1 cellular context compared by ENCODE assay signal in genomic region chr7:32892521-32893224, GRCh38.
TF ChIP-seq lines count a peak whose summit lies in the region.

No MANE protein-coding gene starts in this region.

TF ChIP-seq in K562, 482 proteins besides CTCF, POLR2A, EP300 and RAD21 (continued from another document):
- no peak for TF ChIP-seq TFE3 (CRISPR knock-in tag; IDR thresholded peaks at IDR 0.05)
- TF ChIP-seq MCM5 (IDR thresholded peaks at IDR 0.05; ENCODE audit: low read depth), result no peak
- TF ChIP-seq ZNF444 (CRISPR knock-in tag; IDR thresholded peaks at IDR 0.05), result no peak
- no peak for TF ChIP-seq POLR2H (tag; IDR thresholded peaks at IDR 0.05; ENCODE audit: low read depth)
- no peak for TF ChIP-seq ZNF134 (CRISPR knock-in tag; conservative IDR thresholded peaks at IDR 0.05)
- TF ChIP-seq ZNF280B (CRISPR knock-in tag; IDR thresholded peaks at IDR 0.05), result no peak
- 0 out of 2 replicates have a peak, but pooled peaks have one; percentile 7 for TF ChIP-seq ERF (CRISPR knock-in tag; IDR thresholded peaks at IDR 0.05)
- no peak for TF ChIP-seq ZNF354B (CRISPR knock-in tag; IDR thresholded peaks at IDR 0.05)
- no peak for TF ChIP-seq ZNF212 (CRISPR knock-in tag; IDR thresholded peaks at IDR 0.05)
- no peak for TF ChIP-seq EWSR1 (IDR thresholded peaks at IDR 0.05; ENCODE audit: borderline replicate concordance, low read depth, partially characterized antibody)
- peak in 1 of 2 experiments; percentile 35; a peak in 1 of 4 replicates for TF ChIP-seq FOXK2 (conservative IDR thresholded peaks at IDR 0.05 in 1 of 2, IDR thresholded peaks at IDR 0.05 in 1 of 2; ENCODE audit: low read depth in 2 of 2)
- TF ChIP-seq CREB3 (tag; conservative IDR thresholded peaks at IDR 0.05; ENCODE audit: low read depth), result no peak
- TF ChIP-seq, protein P1, sequence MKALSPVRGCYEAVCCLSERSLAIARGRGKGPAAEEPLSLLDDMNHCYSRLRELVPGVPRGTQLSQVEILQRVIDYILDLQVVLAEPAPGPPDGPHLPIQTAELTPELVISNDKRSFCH (CRISPR knock-in tag; IDR thresholded peaks at IDR 0.05), result no peak
- TF ChIP-seq, protein P1 (tag; IDR thresholded peaks at IDR 0.05), result no peak
- TF ChIP-seq, protein P2, sequence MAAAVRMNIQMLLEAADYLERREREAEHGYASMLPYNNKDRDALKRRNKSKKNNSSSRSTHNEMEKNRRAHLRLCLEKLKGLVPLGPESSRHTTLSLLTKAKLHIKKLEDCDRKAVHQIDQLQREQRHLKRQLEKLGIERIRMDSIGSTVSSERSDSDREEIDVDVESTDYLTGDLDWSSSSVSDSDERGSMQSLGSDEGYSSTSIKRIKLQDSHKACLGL (CRISPR knock-in tag; IDR thresholded peaks at IDR 0.05; ENCODE audit: borderline replicate concordance, poor library complexity, severe bottlenecking), result no peak
- TF ChIP-seq CBFA2T2 (conservative IDR thresholded peaks at IDR 0.05), result peak; percentile 55
- TF ChIP-seq NFIC (IDR thresholded peaks at IDR 0.05), result peak; percentile 94
- 0 out of 2 replicates have a peak, but pooled peaks have one; percentile 34 for TF ChIP-seq SMAD4 (CRISPR knock-in tag; conservative IDR thresholded peaks at IDR 0.05)
- TF ChIP-seq CHD1 (IDR thresholded peaks at IDR 0.05; ENCODE audit: low read length), result no peak
- no peak for TF ChIP-seq ZNF778 (CRISPR knock-in tag; IDR thresholded peaks at IDR 0.05)
- peak; percentile 70; the same call in 1 of the 2 replicates for TF ChIP-seq SMARCA4 (IDR thresholded peaks at IDR 0.05)
- TF ChIP-seq ZNF764 (CRISPR knock-in tag; IDR thresholded peaks at IDR 0.05; ENCODE audit: low read depth), result no peak
- TF ChIP-seq EGR1 (conservative IDR thresholded peaks at IDR 0.05), result no peak
- no peak for TF ChIP-seq ZNF197 (CRISPR knock-in tag; IDR thresholded peaks at IDR 0.05; ENCODE audit: low read depth)
- no peak for TF ChIP-seq DEAF1 (CRISPR knock-in tag; IDR thresholded peaks at IDR 0.05)
- no peak for TF ChIP-seq HCFC1 (IDR thresholded peaks at IDR 0.05; ENCODE audit: low read depth, low read length)
- peak; percentile 15; the same call in 1 of the 2 replicates for TF ChIP-seq CREB1 (IDR thresholded peaks at IDR 0.05)
- no peak for TF ChIP-seq CREB1 (CRISPR knock-in tag; IDR thresholded peaks at IDR 0.05)
- no peak for TF ChIP-seq SREBF1 (IDR thresholded peaks at IDR 0.05; ENCODE audit: borderline replicate concordance, low read depth, low read length)
- no peak for TF ChIP-seq ZNF280A (IDR thresholded peaks at IDR 0.05; ENCODE audit: low read depth, partially characterized antibody)
- no peak for TF ChIP-seq ETS2 (tag; IDR thresholded peaks at IDR 0.05; ENCODE audit: borderline replicate concordance, poor library complexity, severe bottlenecking)
- TF ChIP-seq NEUROD1 (IDR thresholded peaks at IDR 0.05; ENCODE audit: borderline replicate concordance, low read depth, low read length, partially characterized antibody), result no peak
- no peak for TF ChIP-seq POU5F1 (IDR thresholded peaks at IDR 0.05; ENCODE audit: borderline replicate concordance, low read depth, low read length, partially characterized antibody)
- TF ChIP-seq RFX5 (IDR thresholded peaks at IDR 0.05; ENCODE audit: low read depth, low read length), result no peak
- peak; percentile 69; the same call in 1 of the 2 replicates for TF ChIP-seq ZFX (CRISPR knock-in tag; IDR thresholded peaks at IDR 0.05)
- TF ChIP-seq, protein P3, sequence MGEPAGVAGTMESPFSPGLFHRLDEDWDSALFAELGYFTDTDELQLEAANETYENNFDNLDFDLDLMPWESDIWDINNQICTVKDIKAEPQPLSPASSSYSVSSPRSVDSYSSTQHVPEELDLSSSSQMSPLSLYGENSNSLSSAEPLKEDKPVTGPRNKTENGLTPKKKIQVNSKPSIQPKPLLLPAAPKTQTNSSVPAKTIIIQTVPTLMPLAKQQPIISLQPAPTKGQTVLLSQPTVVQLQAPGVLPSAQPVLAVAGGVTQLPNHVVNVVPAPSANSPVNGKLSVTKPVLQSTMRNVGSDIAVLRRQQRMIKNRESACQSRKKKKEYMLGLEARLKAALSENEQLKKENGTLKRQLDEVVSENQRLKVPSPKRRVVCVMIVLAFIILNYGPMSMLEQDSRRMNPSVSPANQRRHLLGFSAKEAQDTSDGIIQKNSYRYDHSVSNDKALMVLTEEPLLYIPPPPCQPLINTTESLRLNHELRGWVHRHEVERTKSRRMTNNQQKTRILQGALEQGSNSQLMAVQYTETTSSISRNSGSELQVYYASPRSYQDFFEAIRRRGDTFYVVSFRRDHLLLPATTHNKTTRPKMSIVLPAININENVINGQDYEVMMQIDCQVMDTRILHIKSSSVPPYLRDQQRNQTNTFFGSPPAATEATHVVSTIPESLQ (CRISPR knock-in tag; IDR thresholded peaks at IDR 0.05), result no peak
- TF ChIP-seq MYBL2 (IDR thresholded peaks at IDR 0.05; ENCODE audit: low read depth), result no peak
- TF ChIP-seq MYBL2 (CRISPR knock-in tag; IDR thresholded peaks at IDR 0.05; ENCODE audit: borderline replicate concordance), result no peak
- TF ChIP-seq ZNF282 (CRISPR knock-in tag; IDR thresholded peaks at IDR 0.05), result no peak
- TF ChIP-seq, protein P4, sequence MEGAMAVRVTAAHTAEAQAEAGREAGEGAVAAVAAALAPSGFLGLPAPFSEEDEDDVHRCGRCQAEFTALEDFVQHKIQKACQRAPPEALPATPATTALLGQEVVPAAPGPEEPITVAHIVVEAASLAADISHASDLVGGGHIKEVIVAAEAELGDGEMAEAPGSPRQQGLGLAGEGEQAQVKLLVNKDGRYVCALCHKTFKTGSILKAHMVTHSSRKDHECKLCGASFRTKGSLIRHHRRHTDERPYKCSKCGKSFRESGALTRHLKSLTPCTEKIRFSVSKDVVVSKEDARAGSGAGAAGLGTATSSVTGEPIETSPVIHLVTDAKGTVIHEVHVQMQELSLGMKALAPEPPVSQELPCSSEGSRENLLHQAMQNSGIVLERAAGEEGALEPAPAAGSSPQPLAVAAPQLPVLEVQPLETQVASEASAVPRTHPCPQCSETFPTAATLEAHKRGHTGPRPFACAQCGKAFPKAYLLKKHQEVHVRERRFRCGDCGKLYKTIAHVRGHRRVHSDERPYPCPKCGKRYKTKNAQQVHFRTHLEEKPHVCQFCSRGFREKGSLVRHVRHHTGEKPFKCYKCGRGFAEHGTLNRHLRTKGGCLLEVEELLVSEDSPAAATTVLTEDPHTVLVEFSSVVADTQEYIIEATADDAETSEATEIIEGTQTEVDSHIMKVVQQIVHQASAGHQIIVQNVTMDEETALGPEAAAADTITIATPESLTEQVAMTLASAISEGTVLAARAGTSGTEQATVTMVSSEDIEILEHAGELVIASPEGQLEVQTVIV (CRISPR knock-in tag; IDR thresholded peaks at IDR 0.05; ENCODE audit: borderline replicate concordance), result no peak
- TF ChIP-seq ZBTB43 (CRISPR knock-in tag; IDR thresholded peaks at IDR 0.05), result no peak
- TF ChIP-seq ADNP (tag; IDR thresholded peaks at IDR 0.05), result no peak
- TF ChIP-seq RAD51 (IDR thresholded peaks at IDR 0.05; ENCODE audit: borderline replicate concordance, low read depth), result no peak
- peak; percentile 56; the same call in 1 of the 2 replicates for TF ChIP-seq NCOR1 (IDR thresholded peaks at IDR 0.05)
- TF ChIP-seq C11orf30 (IDR thresholded peaks at IDR 0.05; ENCODE audit: low read depth), result peak; percentile 48
- no peak for TF ChIP-seq EZH2 (IDR thresholded peaks at IDR 0.05; ENCODE audit: borderline replicate concordance, low read depth, low read length)
- no peak for TF ChIP-seq ESRRA (IDR thresholded peaks at IDR 0.05; ENCODE audit: borderline replicate concordance, low read depth)
- TF ChIP-seq XRCC5 (IDR thresholded peaks at IDR 0.05; ENCODE audit: low read depth, low read length), result no peak
- no peak for TF ChIP-seq KLF10 (CRISPR knock-in tag; IDR thresholded peaks at IDR 0.05)
- TF ChIP-seq ZNF133 (CRISPR knock-in tag; IDR thresholded peaks at IDR 0.05), result no peak
- TF ChIP-seq MCM2 (IDR thresholded peaks at IDR 0.05; ENCODE audit: low read depth), result no peak
- 0 out of 2 replicates have a peak, but pooled peaks have one; percentile 42 for TF ChIP-seq KLF13 (tag; IDR thresholded peaks at IDR 0.05; ENCODE audit: borderline replicate concordance, low read depth)
- no peak for TF ChIP-seq HMG20A (CRISPR knock-in tag; conservative IDR thresholded peaks at IDR 0.05)
